Comparison of ENCODE assay signal across 8 cellular contexts in genomic region chr7:95199779-95200558, GRCh38.
A peak's percentile ranks its signal among the peaks of the same experiment; 100 is the strongest.
DNase-seq lines count a peak whose midpoint lies in the region; ATAC-seq and TF ChIP-seq lines count a peak whose summit lies in the region.

No MANE protein-coding gene starts in this region.

- POLR2A ChIA-PET in HCT116 (lab: Charles Lee), result no interaction called here

- CTCF ChIA-PET in HCT116 (lab: Charles Lee), result interaction anchor here (0.5 to 3.2 kb wide), 8 partner anchors 10 to 911 kb away, joined by 3 to 17 read pairs (median 4); no protein-coding TSS in a partner anchor

- H3K9me3 ChIP-seq in HCT116 (ENCODE audit: control insufficient read depth in 1 of 2, insufficient read depth in 1 of 2, low read depth in 1 of 2, low read length in 2 of 2), result no peaks in the 10 kb centered on the region
- no peaks in the 10 kb centered on the region for H3K9me3 ChIP-seq in breast epithelium

- intact Hi-C loops in HCT116 (cut with micrococcal nuclease), result loop anchor here (2.0 to 5.0 kb wide), 2 partner anchors 751 to 908 kb away; no protein-coding TSS in a partner anchor
- intact Hi-C loops in breast epithelium (cut with DNase I; ENCODE audit: low total_unique reads), result no loop called here

- TF ChIP-seq POLR2A in HCT116 (IDR thresholded peaks at IDR 0.05; ENCODE audit: borderline replicate concordance, extremely low read depth, insufficient read depth, insufficient read length) (no peak), breast epithelium (IDR thresholded peaks at IDR 0.05) (no peak)

- TF ChIP-seq RAD21 in HCT116 (IDR thresholded peaks at IDR 0.05; ENCODE audit: low read depth), result peak; percentile 79

- no peak overlapping the region for H2AFZ ChIP-seq in HCT116 (ENCODE audit: low read depth, low read length, poor library complexity, severe bottlenecking)

- BruUV-seq in HCT116 (replicated peaks; lab: Mats Ljungman, UMichigan), result no TSS peak

- H3K27me3 ChIP-seq in HCT116 (ENCODE audit: insufficient read depth, low read length) (no peaks in the 10 kb centered on the region), breast epithelium (no peaks in the 10 kb centered on the region), kidney epithelial cell (ENCODE audit: control insufficient read depth, insufficient read depth, low read length) (no peaks in the 10 kb centered on the region)

- DNase-seq in COLO668 (lab: John Stamatoyannopoulos, UW; ENCODE audit: unreplicated experiment) (peak; percentile 27), HCT116 (ENCODE audit: low read depth, low spot score) (peak; percentile 24), NCI-H345 treated with DMSO at 0.1 percent for 48 hours (lab: John Stamatoyannopoulos, UW; ENCODE audit: unreplicated experiment) (peak; percentile 52), breast epithelium (ENCODE audit: low spot score in 2 of 2) (peak in 1 of 2 donors; percentile 24), kidney epithelial cell (ENCODE audit: low read depth) (peak; percentile 18), ureter (ENCODE audit: low spot score) (peak; percentile 49)

- RAD21 ChIA-PET in HCT116 (lab: Charles Lee; ENCODE audit: low non-redundant PET in 1 of 2, low total read pairs in 2 of 2, uncharacterized antibody in 2 of 2, unreplicated experiment in 2 of 2), result interaction anchor here (0.6 to 2.0 kb wide), 4 partner anchors 750 to 753 kb away, joined by 3 to 7 read pairs (median 4); no protein-coding TSS in a partner anchor

- no peaks in the 10 kb centered on the region for H4K20me1 ChIP-seq in HCT116 (ENCODE audit: insufficient read depth)

- H3K4me3 ChIP-seq in HCT116 (replicated peaks in 1 of 2; ENCODE audit: low read depth in 1 of 2, low read length in 2 of 2), result no peak overlapping the region
- no peak overlapping the region for H3K4me3 ChIP-seq in breast epithelium
- no peak overlapping the region for H3K4me3 ChIP-seq in kidney epithelial cell (ENCODE audit: low read depth, low read length)

- H3K9me2 ChIP-seq in HCT116 (ENCODE audit: insufficient read depth), result no peaks in the 10 kb centered on the region

- no peaks in the 10 kb centered on the region for H3K4me1 ChIP-seq in HCT116 (ENCODE audit: control insufficient read depth in 1 of 2, insufficient read depth in 2 of 2, low read length in 2 of 2)
- no peaks in the 10 kb centered on the region for H3K4me1 ChIP-seq in breast epithelium

- TF ChIP-seq CTCF in HCT116 (IDR thresholded peaks at IDR 0.05 in 2 of 3, conservative IDR thresholded peaks at IDR 0.05 in 1 of 3; ENCODE audit: borderline replicate concordance in 1 of 3, insufficient read depth in 1 of 3, low read depth in 2 of 3, low read length in 2 of 3), result peak; percentile 48 to 76 (median 75); a peak in 5 of 6 replicates
- peak; percentile 30 to 65 (median 60) for TF ChIP-seq CTCF in breast epithelium (IDR thresholded peaks at IDR 0.05)
- peak; percentile 75 for TF ChIP-seq CTCF in kidney epithelial cell (IDR thresholded peaks at IDR 0.05; ENCODE audit: insufficient read depth, low read length, poor library complexity, severe bottlenecking)

- H3K79me2 ChIP-seq in HCT116 (ENCODE audit: insufficient read depth, low read length), result no peaks in the 10 kb centered on the region

- no peaks in the 10 kb centered on the region for H3K36me3 ChIP-seq in HCT116 (ENCODE audit: control insufficient read depth in 1 of 2, insufficient read depth in 2 of 2, low read length in 2 of 2)
- H3K36me3 ChIP-seq in breast epithelium, result no peaks in the 10 kb centered on the region
- H3K36me3 ChIP-seq in kidney epithelial cell (ENCODE audit: control insufficient read depth, insufficient read depth, low read length), result no peaks in the 10 kb centered on the region

- no peak overlapping the region for H3K4me2 ChIP-seq in HCT116 (ENCODE audit: low read length)

- ATAC-seq in HCT116 (peak; percentile 83), HG03139 (IDR thresholded peaks at IDR 0.05; ENCODE audit: unreplicated experiment) (no peak), GM21576 (IDR thresholded peaks at IDR 0.05; ENCODE audit: unreplicated experiment) (no peak)

- no peak overlapping the region for H3K9ac ChIP-seq in HCT116 (ENCODE audit: low read length)

- H3K27ac ChIP-seq in HCT116 (ENCODE audit: low read depth, low read length), result no peak overlapping the region
- no peak overlapping the region for H3K27ac ChIP-seq in breast epithelium

TF ChIP-seq in HCT116, 20 proteins besides CTCF, POLR2A, EP300 and RAD21:
- no peak for TF ChIP-seq JUND (IDR thresholded peaks at IDR 0.05)
- no peak for TF ChIP-seq YY1 (IDR thresholded peaks at IDR 0.05; ENCODE audit: extremely low read depth, insufficient replicate concordance, low read depth, low read length)
- TF ChIP-seq TCF7L2 (IDR thresholded peaks at IDR 0.05; ENCODE audit: borderline replicate concordance, extremely low read depth, insufficient read depth, insufficient read length), result no peak
